Comparison of ENCODE assay signal across 15 cellular contexts in genomic region chr14:98189521-98189920, GRCh38.
DNase-seq lines count a peak whose midpoint lies in the region; ATAC-seq and TF ChIP-seq lines count a peak whose summit lies in the region.
"Had no signal": no experiment of that assay in that cellular context is flagged by ENCODE, and none has a peak within 500 bp of the region (broad histone marks: within the 10 kb centered on the region; RNA-seq: fewer than 3 reads in every experiment).

No MANE protein-coding gene starts in this region.

- peak overlapping the region; percentile 93 for H3K27ac Mint-ChIP-seq in CD4-positive, alpha-beta T cell
- peak overlapping the region; percentile 98 for H3K27ac Mint-ChIP-seq in activated T-cell treated with anti-CD3 and anti-CD28 coated beads, Interleukin-2, amount 50 U/mL, for 72 hours
- H3K27ac Mint-ChIP-seq in naive thymus-derived CD4-positive, alpha-beta T cell: peak overlapping the region; percentile 92 to 100 (median 98)
- H3K27ac Mint-ChIP-seq: activated B cell treated with CpG ODN at 0.5 μM for 24 hours had no signal

- peaks cover 53% of the 10 kb centered on the region for H3K79me2 ChIP-seq in DND-41 (ENCODE audit: insufficient read depth, low read length)

- peak overlapping the region in 1 of 2 experiments; percentile 42; a peak in 2 of 4 replicates for H3K4me3 ChIP-seq in DND-41 (ENCODE audit: low read depth in 1 of 2, low read length in 2 of 2)
- peak overlapping the region; percentile 48 for H3K4me3 ChIP-seq in naive thymus-derived CD4-positive, alpha-beta T cell (ENCODE audit: low read length)
- H3K4me3 ChIP-seq: vagina had no signal

- no peaks in the 10 kb centered on the region for H3K27me3 Mint-ChIP-seq in CD4-positive, alpha-beta T cell
- H3K27me3 Mint-ChIP-seq in activated T-cell treated with anti-CD3 and anti-CD28 coated beads, Interleukin-2, amount 50 U/mL, for 72 hours (ENCODE audit: low read depth): no peaks in the 10 kb centered on the region
- H3K27me3 Mint-ChIP-seq in naive thymus-derived CD4-positive, alpha-beta T cell: no peaks in the 10 kb centered on the region
- H3K27me3 Mint-ChIP-seq: activated B cell treated with CpG ODN at 0.5 μM for 24 hours had no signal

- H3K9me3 Mint-ChIP-seq in CD4-positive, alpha-beta T cell: peaks cover 2% of the 10 kb centered on the region
- peaks cover 2 to 3% of the 10 kb centered on the region in 2 donors for H3K9me3 Mint-ChIP-seq in activated T-cell treated with anti-CD3 and anti-CD28 coated beads, Interleukin-2, amount 50 U/mL, for 72 hours
- H3K9me3 Mint-ChIP-seq in naive thymus-derived CD4-positive, alpha-beta T cell: peaks cover 0 to 4% (median 0%) of the 10 kb centered on the region in 11 donors

- H3K27me3 ChIP-seq in CD4-positive, alpha-beta T cell (ENCODE audit: control insufficient read depth, insufficient read depth, low read length): no peaks in the 10 kb centered on the region
- H3K27me3 ChIP-seq in DND-41 (ENCODE audit: insufficient read depth, low read length, poor library complexity): no peaks in the 10 kb centered on the region
- no peaks in the 10 kb centered on the region for H3K27me3 ChIP-seq in naive thymus-derived CD4-positive, alpha-beta T cell (ENCODE audit: control insufficient read depth in 2 of 2, insufficient read depth in 2 of 2, low read length in 2 of 2)
- H3K27me3 ChIP-seq: BE2C, foreskin keratinocyte, vagina had no signal

- peaks cover 100% of the 10 kb centered on the region for H3K4me1 ChIP-seq in DND-41 (ENCODE audit: insufficient read depth, low read length)
- peaks cover 78 to 95% of the 10 kb centered on the region in 2 donors for H3K4me1 ChIP-seq in naive thymus-derived CD4-positive, alpha-beta T cell (ENCODE audit: control insufficient read depth in 2 of 2, insufficient read depth in 2 of 2, low read length in 2 of 2)
- H3K4me1 ChIP-seq: BE2C, vagina had no signal

- CTCF ChIA-PET in CD4-positive, alpha-beta T cell (lab: Charles Lee): interaction anchor here (1.8 kb wide), 1 partner anchor 50 kb away, joined by 7 read pairs; no protein-coding TSS in a partner anchor
- CTCF ChIA-PET in naive thymus-derived CD4-positive, alpha-beta T cell (lab: Charles Lee): interaction anchor here (0.6 to 18.0 kb wide), 7 partner anchors 12 to 465 kb away, joined by 3 to 279 read pairs (median 4); no protein-coding TSS in a partner anchor

- peak overlapping the region; percentile 87 for H3K27ac ChIP-seq in CD4-positive, alpha-beta T cell (ENCODE audit: low read depth, low read length)
- H3K27ac ChIP-seq in DND-41 (ENCODE audit: low read length): peak overlapping the region; percentile 99
- peak overlapping the region; percentile 80 for H3K27ac ChIP-seq in naive thymus-derived CD4-positive, alpha-beta T cell (ENCODE audit: low read depth, low read length)
- H3K27ac ChIP-seq: foreskin keratinocyte, vagina had no signal

- no peaks in the 10 kb centered on the region for H3K9me3 ChIP-seq in CD4-positive, alpha-beta T cell (ENCODE audit: control insufficient read depth, low read length)
- no peaks in the 10 kb centered on the region for H3K9me3 ChIP-seq in DND-41 (ENCODE audit: insufficient read depth, low read length, severe bottlenecking)
- H3K9me3 ChIP-seq in naive thymus-derived CD4-positive, alpha-beta T cell (ENCODE audit: control insufficient read depth in 2 of 3, low read length in 3 of 3): no peaks in the 10 kb centered on the region
- H3K9me3 ChIP-seq: BE2C, vagina had no signal

- H3K36me3 ChIP-seq in DND-41 (ENCODE audit: insufficient read depth, low read length): no peaks in the 10 kb centered on the region
- H3K36me3 ChIP-seq in naive thymus-derived CD4-positive, alpha-beta T cell (ENCODE audit: control insufficient read depth in 2 of 3, insufficient read depth in 3 of 3, low read length in 3 of 3): no peaks in the 10 kb centered on the region
- H3K36me3 ChIP-seq: BE2C, vagina had no signal

- peak overlapping the region; percentile 80 for H3K4me3 Mint-ChIP-seq in CD4-positive, alpha-beta T cell
- H3K4me3 Mint-ChIP-seq in activated T-cell treated with anti-CD3 and anti-CD28 coated beads, Interleukin-2, amount 50 U/mL, for 72 hours: peak overlapping the region; percentile 74 to 81
- peak overlapping the region; percentile 63 to 86 (median 76) for H3K4me3 Mint-ChIP-seq in naive thymus-derived CD4-positive, alpha-beta T cell
- H3K4me3 Mint-ChIP-seq: activated B cell treated with CpG ODN at 0.5 μM for 24 hours had no signal

- peak overlapping the region; percentile 81 for H3K9ac ChIP-seq in DND-41 (ENCODE audit: low read depth, low read length)

- intact Hi-C loops in CD4-positive, alpha-beta T cell (cut with DNase I, micrococcal nuclease): loop anchor here (2.0 to 5.0 kb wide), 4 partner anchors 15 to 1078 kb away; no protein-coding TSS in a partner anchor
- intact Hi-C loops in naive thymus-derived CD4-positive, alpha-beta T cell (cut with micrococcal nuclease): loop anchor here (1.0 to 10.0 kb wide), 15 partner anchors 9 to 1083 kb away; partner anchors contain the start of gene BCL11B (in 2 of the 2)
- intact Hi-C loops in sciatic nerve (cut with DNase I): no loop called here

- H2AFZ ChIP-seq in DND-41 (ENCODE audit: low read depth, low read length): no peak overlapping the region

- H3K36me3 Mint-ChIP-seq in CD4-positive, alpha-beta T cell (ENCODE audit: low read depth): peaks cover 5% of the 10 kb centered on the region
- peaks cover 4% of the 10 kb centered on the region in 2 donors for H3K36me3 Mint-ChIP-seq in activated T-cell treated with anti-CD3 and anti-CD28 coated beads, Interleukin-2, amount 50 U/mL, for 72 hours (ENCODE audit: insufficient read depth in 2 of 2)
- H3K36me3 Mint-ChIP-seq in naive thymus-derived CD4-positive, alpha-beta T cell: peaks cover 0 to 22% (median 0%) of the 10 kb centered on the region in 5 donors

- no peak for TF ChIP-seq CTCF in CD4-positive, alpha-beta T cell (IDR thresholded peaks at IDR 0.05)
- no peak for TF ChIP-seq CTCF in DND-41 (IDR thresholded peaks at IDR 0.05; ENCODE audit: borderline replicate concordance, extremely low read depth, low read length, poor library complexity, severe bottlenecking)

- peak in 8 of 10 experiments; percentile 29 to 68 (median 54) for DNase-seq in CD4-positive, alpha-beta T cell
- peak; percentile 91 for DNase-seq in DND-41
- DNase-seq in activated T-cell treated with anti-CD3 and anti-CD28 coated beads, Interleukin-2, amount 50 U/mL, for 72 hours: peak; percentile 63 to 67
- DNase-seq in naive thymus-derived CD4-positive, alpha-beta T cell: peak in 7 of 9 donors; percentile 72 to 93 (median 86)
- DNase-seq in sciatic nerve (ENCODE audit: low spot score): no peak
- no peak for DNase-seq in GDM1 (lab: John Stamatoyannopoulos, UW)
- DNase-seq in SKM-1 (lab: John Stamatoyannopoulos, UW; ENCODE audit: unreplicated experiment): no peak
- DNase-seq: activated B cell treated with CpG ODN at 0.5 μM for 24 hours; BE2C; caudate nucleus; foreskin keratinocyte; NCI-H1930; NCI-H526 treated with DMSO at 0.1 percent for 48 hours; stimulated activated CD4-positive, alpha-beta T cell treated with anti-CD3 and anti-CD28 coated beads, Interleukin-2, amount 100 ng/mL, for 48 hours had no signal

- peak overlapping the region; percentile 57 for H3K4me2 ChIP-seq in DND-41 (ENCODE audit: insufficient read depth, low read length)

- peak; percentile 77 for ATAC-seq in CD4-positive, alpha-beta T cell (ENCODE audit: poor library complexity)
- ATAC-seq in DND-41 (ENCODE audit: insufficient read depth, low read depth) (peak; percentile 85), sciatic nerve (no peak)
- ATAC-seq in activated T-cell treated with anti-CD3 and anti-CD28 coated beads, Interleukin-2, amount 50 U/mL, for 72 hours (replicated peaks in 1 of 2): peak; percentile 81 to 88
- peak; percentile 88 for ATAC-seq in naive thymus-derived CD4-positive, alpha-beta T cell
- ATAC-seq: foreskin keratinocyte had no signal

- H4K20me1 ChIP-seq in DND-41 (ENCODE audit: insufficient read depth, low read length): no peaks in the 10 kb centered on the region

- POLR2A ChIA-PET in CD4-positive, alpha-beta T cell (lab: Charles Lee): interaction anchor here (0.8 to 18.0 kb wide), 22 partner anchors 8 to 1077 kb away, joined by 3 to 468 read pairs (median 7); partner anchors contain the start of gene BCL11B
- POLR2A ChIA-PET in naive thymus-derived CD4-positive, alpha-beta T cell (lab: Charles Lee): interaction anchor here (0.6 to 25.4 kb wide), 27 partner anchors 10 to 1077 kb away, joined by 3 to 501 read pairs (median 5); partner anchors contain the start of gene BCL11B

- peaks cover 100% of the 10 kb centered on the region for H3K4me1 Mint-ChIP-seq in CD4-positive, alpha-beta T cell (ENCODE audit: low read depth)
- H3K4me1 Mint-ChIP-seq in activated T-cell treated with anti-CD3 and anti-CD28 coated beads, Interleukin-2, amount 50 U/mL, for 72 hours (ENCODE audit: low read depth): peaks cover 98% of the 10 kb centered on the region
- peaks cover 60 to 100% (median 98%) of the 10 kb centered on the region in 7 donors for H3K4me1 Mint-ChIP-seq in naive thymus-derived CD4-positive, alpha-beta T cell
- H3K4me1 Mint-ChIP-seq: activated B cell treated with CpG ODN at 0.5 μM for 24 hours had no signal

Comparison
In these comparisons a context has a peak if more than half of its experiments do, and no peak if none do; other contexts are left out.
1. DNase-seq: peak in CD4-positive, alpha-beta T cell (8 of 10), DND-41 (single experiment), activated T-cell treated with anti-CD3 and anti-CD28 coated beads, Interleukin-2, amount 50 U/mL, for 72 hours (2 of 2) and naive thymus-derived CD4-positive, alpha-beta T cell (7 of 9); none in sciatic nerve (single experiment), GDM1 (single experiment) and SKM-1 (single experiment).
2. Peak in every context shown above with its lines, with median percentiles within 50 percentile points of each other: H3K27ac ChIP-seq, H3K27ac Mint-ChIP-seq and H3K4me3 Mint-ChIP-seq.